In the genomic region with DNA sequence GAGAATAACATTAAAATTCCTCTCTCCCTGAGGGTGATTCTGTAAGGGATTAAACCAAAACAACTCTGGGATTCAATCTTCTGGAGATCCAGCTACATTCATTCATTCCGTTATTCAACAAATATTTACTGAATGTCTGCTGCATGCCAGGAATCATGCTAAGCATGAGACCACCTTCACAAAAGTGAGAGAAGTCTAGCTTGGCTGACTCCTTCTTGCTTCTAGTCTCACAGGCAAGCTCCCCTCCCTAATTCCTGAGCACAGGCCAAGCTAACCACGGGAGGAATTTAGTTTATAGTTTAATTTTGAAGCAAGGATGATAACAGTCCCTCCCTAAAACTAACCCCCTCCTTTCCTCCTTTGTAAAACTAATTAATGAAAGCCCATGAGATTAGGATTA, we compare ENCODE assay signal across 19 cellular contexts.
"Had no signal": no experiment of that assay in that cellular context is flagged by ENCODE, and none has a peak within 500 bp of the region (broad histone marks: within the 10 kb centered on the region; RNA-seq: fewer than 3 reads in every experiment).

No MANE protein-coding gene starts in this region.

- H3K27me3 ChIP-seq: right lobe of liver, thyroid gland had no signal

- H3K9me3 Mint-ChIP-seq: activated T-helper 1 cell treated with anti-CD3 and anti-CD28 coated beads, Interleukin-12 subunit alpha, Interleukin-12 subunit beta, Interleukin-2, Interleukin-4 antibody, amounts not matched to agents 30 ng/mL and 10 ng/mL and 1 ng/mL, durations not matched to agents 14 hours and 24 hours and 36 hours; memory B cell had no signal

- H3K36me3 Mint-ChIP-seq: activated naive CD8-positive, alpha-beta T cell; immature natural killer cell; memory B cell; naive thymus-derived CD4-positive, alpha-beta T cell; stimulated activated effector memory CD8-positive, alpha-beta T cell treated with anti-CD3 and anti-CD28 coated beads, Interleukin-12 subunit alpha, Interleukin-12 subunit beta, amount 100 ng/mL, for 72 hours had no signal

- H3K4me1 ChIP-seq: prostate gland, right lobe of liver, thyroid gland had no signal

- H3K36me3 ChIP-seq: prostate gland, right lobe of liver, thyroid gland, WERI-Rb-1 had no signal

- H3K9me3 ChIP-seq: prostate gland, right lobe of liver, thyroid gland had no signal

- H3K27me3 Mint-ChIP-seq: central memory CD8-positive, alpha-beta T cell; T-helper 17 cell had no signal

- H3K4me1 Mint-ChIP-seq: central memory CD8-positive, alpha-beta T cell; immature natural killer cell; naive thymus-derived CD4-positive, alpha-beta T cell; stimulated activated effector memory CD8-positive, alpha-beta T cell treated with anti-CD3 and anti-CD28 coated beads, Interleukin-12 subunit alpha, Interleukin-12 subunit beta, amount 100 ng/mL, for 72 hours; T-helper 17 cell had no signal

- H3K4me3 Mint-ChIP-seq: activated naive CD8-positive, alpha-beta T cell; activated T-helper 1 cell treated with anti-CD3 and anti-CD28 coated beads, Interleukin-12 subunit alpha, Interleukin-12 subunit beta, Interleukin-2, Interleukin-4 antibody, amounts not matched to agents 30 ng/mL and 10 ng/mL and 1 ng/mL, durations not matched to agents 14 hours and 24 hours and 36 hours; central memory CD8-positive, alpha-beta T cell; immature natural killer cell; memory B cell; naive thymus-derived CD4-positive, alpha-beta T cell; stimulated activated effector memory CD8-positive, alpha-beta T cell treated with anti-CD3 and anti-CD28 coated beads, Interleukin-12 subunit alpha, Interleukin-12 subunit beta, amount 100 ng/mL, for 72 hours; T-helper 17 cell had no signal

- DNase-seq: activated CD4-positive, alpha-beta T cell treated with anti-CD3 and anti-CD28 coated beads for 1 hour; activated T-cell treated with anti-CD3 and anti-CD28 coated beads for 4 hours; amniotic stem cell; immature natural killer cell; kidney glomerular epithelial cell; mucosa of descending colon; naive thymus-derived CD4-positive, alpha-beta T cell; right lobe of liver; stimulated activated CD4-positive, alpha-beta T cell treated with anti-CD3 and anti-CD28 coated beads, Interleukin-4, amount 100 ng/mL, for 24 hours; T-helper 17 cell; thyroid gland; WERI-Rb-1 had no signal

- H3K4me3 ChIP-seq: coronary artery, mucosa of descending colon, prostate gland, right lobe of liver, thyroid gland had no signal

- H3K27ac ChIP-seq: coronary artery, prostate gland, right lobe of liver, thyroid gland, WERI-Rb-1 had no signal

- ATAC-seq: naive thymus-derived CD4-positive, alpha-beta T cell; right lobe of liver; stimulated activated effector memory CD8-positive, alpha-beta T cell treated with anti-CD3 and anti-CD28 coated beads, Interleukin-12 subunit alpha, Interleukin-12 subunit beta, amount 100 ng/mL, for 72 hours; T-helper 17 cell had no signal

- H3K27ac Mint-ChIP-seq: activated naive CD8-positive, alpha-beta T cell; activated T-helper 1 cell treated with anti-CD3 and anti-CD28 coated beads, Interleukin-12 subunit alpha, Interleukin-12 subunit beta, Interleukin-2, Interleukin-4 antibody, amounts not matched to agents 30 ng/mL and 10 ng/mL and 1 ng/mL, durations not matched to agents 14 hours and 24 hours and 36 hours; immature natural killer cell; memory B cell; naive thymus-derived CD4-positive, alpha-beta T cell; stimulated activated effector memory CD8-positive, alpha-beta T cell treated with anti-CD3 and anti-CD28 coated beads, Interleukin-12 subunit alpha, Interleukin-12 subunit beta, amount 100 ng/mL, for 72 hours; T-helper 17 cell had no signal
